In genomic region chr11:4186464-4187054, GRCh38 we compare ENCODE assay signal across 10 cellular contexts.
DNase-seq lines count a peak whose midpoint lies in the region; ATAC-seq and TF ChIP-seq lines count a peak whose summit lies in the region.
"Had no signal": no experiment of that assay in that cellular context is flagged by ENCODE, and none has a peak within 500 bp of the region (broad histone marks: within the 10 kb centered on the region; RNA-seq: fewer than 3 reads in every experiment).

No MANE protein-coding gene starts in this region.

- no peak for TF ChIP-seq POLR2A in heart left ventricle (IDR thresholded peaks at IDR 0.05)
- no peak for TF ChIP-seq POLR2A in uterus (IDR thresholded peaks at IDR 0.05)

- H3K4me3 ChIP-seq in heart left ventricle, result peak overlapping the region in 9 of 12 donors; percentile 48 to 75 (median 65)
- peak overlapping the region; percentile 58 for H3K4me3 ChIP-seq in mesodermal cell (ENCODE audit: extremely low read depth, insufficient read depth, low read length, poor library complexity, severe bottlenecking)
- peak overlapping the region; percentile 27 to 58 for H3K4me3 ChIP-seq in uterus

- TF ChIP-seq CTCF in heart left ventricle (IDR thresholded peaks at IDR 0.05) (peak in 3 of 12 donors; percentile 29 to 42 (median 31)), brain (conservative IDR thresholded peaks at IDR 0.05) (no peak), uterus (IDR thresholded peaks at IDR 0.05) (peak in 1 of 4 experiments; percentile 7)

- H3K9me3 Mint-ChIP-seq in brain, result no peaks in the 10 kb centered on the region

- H3K4me1 Mint-ChIP-seq in brain, result peaks cover 13% of the 10 kb centered on the region

- peak overlapping the region in 3 of 5 experiments; percentile 32 to 82 (median 82) for H3K27ac Mint-ChIP-seq in brain

- H3K4me1 ChIP-seq in heart left ventricle (peaks cover 0 to 34% (median 7%) of the 10 kb centered on the region in 12 donors), mesodermal cell (ENCODE audit: control insufficient read depth, insufficient read depth, low read length, poor library complexity, severe bottlenecking) (peaks cover 7% of the 10 kb centered on the region), uterus (peaks cover 0 to 3% of the 10 kb centered on the region in 2 donors)

- peaks cover 7% of the 10 kb centered on the region for H3K27me3 Mint-ChIP-seq in brain

- H3K36me3 ChIP-seq in heart left ventricle (no peaks in the 10 kb centered on the region), mesodermal cell (ENCODE audit: control insufficient read depth, insufficient read depth, low read length) (no peaks in the 10 kb centered on the region), uterus (no peaks in the 10 kb centered on the region)

- DNase-seq in heart left ventricle (no peak), Right ventricle myocardium inferior (ENCODE audit: missing footprints) (no peak), uterus (no peak), pons (ENCODE audit: low spot score) (no peak), hippocampal formation (lab: John Stamatoyannopoulos, UW) (no peak)
- DNase-seq: effector CD4-positive, alpha-beta T cell; NK-92 treated with Interleukin-12 subunit alpha and Interleukin-12 subunit beta, amount 100 ng/mL, for 24 hours had no signal

- H3K9me3 ChIP-seq in heart left ventricle (no peaks in the 10 kb centered on the region), mesodermal cell (ENCODE audit: control insufficient read depth, low read length) (no peaks in the 10 kb centered on the region), uterus (no peaks in the 10 kb centered on the region)

- ATAC-seq in heart left ventricle, result no peak
- ATAC-seq in Right ventricle myocardium inferior, result no peak
- no peak for ATAC-seq in HG02571 (IDR thresholded peaks at IDR 0.05; ENCODE audit: unreplicated experiment)

- no peaks in the 10 kb centered on the region for H3K27me3 ChIP-seq in heart left ventricle
- no peaks in the 10 kb centered on the region for H3K27me3 ChIP-seq in uterus

- H3K4me3 Mint-ChIP-seq in brain, result peak overlapping the region; percentile 78 to 86 (median 83)

- intact Hi-C loops in heart left ventricle (cut with DNase I) (loop anchor here (1.0 to 10.0 kb wide), 14 partner anchors 206 to 821 kb away; partner anchors contain the start of genes OR51D1 (in 1 of the 10), OR51F2 (in 1 of the 10), TRIM21 (in 1 of the 10) and TRIM68 (in 1 of the 10)), Right ventricle myocardium inferior (cut with DNase I) (loop anchor here (1.0 to 5.0 kb wide), 2 partner anchors 206 to 307 kb away; partner anchors contain the start of gene TRIM21), uterus (cut with DNase I; ENCODE audit: low total_unique reads) (loop anchor here (5.0 kb wide), 1 partner anchor 306 kb away; no protein-coding TSS in a partner anchor)

- no peaks in the 10 kb centered on the region for H3K36me3 Mint-ChIP-seq in brain

- H3K27ac ChIP-seq in heart left ventricle (no peak overlapping the region), mesodermal cell (ENCODE audit: low read depth, low read length, severe bottlenecking) (no peak overlapping the region), uterus (peak overlapping the region in 1 of 2 donors; percentile 66)

- WGBS in heart left ventricle, 4 donors, result 35 to 42% (median 38%) methylated on average over 9 of the region's 9 CpGs
- WGBS in mesodermal cell (ENCODE audit: insufficient coverage in 2 of 2), 2 experiments, result 51 to 55% methylated on average over 9 of the region's 9 CpGs
